8 cellular contexts compared by ENCODE assay signal in genomic region chr12:56266634-56267442, GRCh38. TPM values are rescaled to one million over a fixed set of nuclear protein-coding genes. Genes with fewer than 3 reads are reported as not detected.
DNase-seq lines count a peak whose midpoint lies in the region; ATAC-seq and TF ChIP-seq lines count a peak whose summit lies in the region.

COQ10A (plus strand) TSS chr12:56266942; CDS start chr12:56267119, 177 bp downstream.

- POLR2A ChIA-PET in activated B cell treated with CpG ODN at 0.5 μM for 24 hours (lab: Charles Lee) = interaction anchor here (0.5 to 2.3 kb wide), 28 partner anchors 9 to 528 kb away, joined by 3 to 25 read pairs (median 4); partner anchors contain the start of genes ANKRD52, CNPY2, CS and ESYT1

- H3K27ac ChIP-seq in spleen = peak within 1 kb of the TSS; percentile 67 to 97 (median 94)

- WGBS in spleen, 5 donors = 0 to 1% (median 1%) methylated on average over 39 to 71 of the region's 71 CpGs

- peak; percentile 61 for ATAC-seq in GM18873 (IDR thresholded peaks at IDR 0.05; ENCODE audit: low FRiP score, unreplicated experiment)
- peak; percentile 91 for ATAC-seq in HG03135 (IDR thresholded peaks at IDR 0.05; ENCODE audit: unreplicated experiment)
- ATAC-seq in activated B cell treated with CpG ODN at 0.5 μM for 24 hours (ENCODE audit: low read depth) = peak; percentile 90

- H3K4me1 ChIP-seq in spleen = peaks cover 9 to 27% (median 20%) of the 10 kb centered on the region in 6 donors

- no peaks in the 10 kb centered on the region for H3K27me3 ChIP-seq in spleen (replicated peaks in 1 of 7)

- CTCF ChIA-PET in activated B cell treated with CpG ODN at 0.5 μM for 24 hours (lab: Charles Lee) = interaction anchor here (0.6 to 3.2 kb wide), 8 partner anchors 9 to 293 kb away, joined by 3 to 10 read pairs (median 4); partner anchors contain the start of genes ANKRD52, RAB5B and SMARCC2

- TF ChIP-seq POLR2A in spleen (IDR thresholded peaks at IDR 0.05) = peak in 2 of 3 donors; percentile 75 to 77

- TF ChIP-seq CTCF in activated B cell treated with CpG ODN at 0.5 μM for 24 hours (IDR thresholded peaks at IDR 0.05) (no peak), cardiac fibroblast (IDR thresholded peaks at IDR 0.05; ENCODE audit: low read depth, low read length) (peak; percentile 79), spleen (IDR thresholded peaks at IDR 0.05 in 8 of 11, conservative IDR thresholded peaks at IDR 0.05 in 3 of 11) (peak; percentile 49 to 85 (median 71))

- peaks cover 18% of the 10 kb centered on the region for H3K4me1 Mint-ChIP-seq in activated B cell treated with CpG ODN at 0.5 μM for 24 hours
- H3K4me1 Mint-ChIP-seq in immature natural killer cell = peaks cover 19 to 20% of the 10 kb centered on the region in 2 donors

- peaks cover 0 to 32% (median 14%) of the 10 kb centered on the region in 6 donors for H3K36me3 ChIP-seq in spleen

- H3K9me3 ChIP-seq in spleen = no peaks in the 10 kb centered on the region

- intact Hi-C loops in activated B cell treated with CpG ODN at 0.5 μM for 24 hours (cut with micrococcal nuclease) = loop anchor here (1.0 to 2.0 kb wide), 10 partner anchors 9 to 338 kb away; partner anchors contain the start of genes ANKRD52, CS, IL23A and RNF41
- intact Hi-C loops in spleen (cut with DNase I; ENCODE audit: low total_unique reads) = no loop called here

- H3K4me3 ChIP-seq in cardiac fibroblast (replicated peaks in 1 of 2; ENCODE audit: low read depth in 2 of 2, low read length in 2 of 2) = peak within 1 kb of the TSS; percentile 73
- peak within 1 kb of the TSS; percentile 49 to 76 (median 72) for H3K4me3 ChIP-seq in spleen

- no peaks in the 10 kb centered on the region for H3K27me3 Mint-ChIP-seq in activated B cell treated with CpG ODN at 0.5 μM for 24 hours
- peaks cover 0 to 7% (median 6%) of the 10 kb centered on the region in 3 donors for H3K27me3 Mint-ChIP-seq in immature natural killer cell (ENCODE audit: low read depth in 3 of 3)

- DNase-seq in AG08396 (ENCODE audit: low spot score) (peak; percentile 97), NCI-H2227 treated with DMSO at 0.1 percent for 48 hours (lab: John Stamatoyannopoulos, UW) (peak; percentile 83), activated B cell treated with CpG ODN at 0.5 μM for 24 hours (peak; percentile 90), cardiac fibroblast (ENCODE audit: low read depth in 2 of 2) (peak; percentile 85), immature natural killer cell (peak; percentile 88 to 89 (median 88)), spleen (peak; percentile 97)

- H3K27ac Mint-ChIP-seq in activated B cell treated with CpG ODN at 0.5 μM for 24 hours (peak within 1 kb of the TSS; percentile 93), immature natural killer cell (peak within 1 kb of the TSS; percentile 91 to 98 (median 95))

- H3K36me3 Mint-ChIP-seq in activated B cell treated with CpG ODN at 0.5 μM for 24 hours (ENCODE audit: low read depth) (peaks cover 34% of the 10 kb centered on the region), immature natural killer cell (peaks cover 0 to 9% (median 4%) of the 10 kb centered on the region in 3 donors)

- peak within 1 kb of the TSS; percentile 93 for H3K4me3 Mint-ChIP-seq in activated B cell treated with CpG ODN at 0.5 μM for 24 hours
- H3K4me3 Mint-ChIP-seq in immature natural killer cell = peak within 1 kb of the TSS; percentile 91 to 98 (median 97)

- no peaks in the 10 kb centered on the region for H3K9me3 Mint-ChIP-seq in activated B cell treated with CpG ODN at 0.5 μM for 24 hours
- H3K9me3 Mint-ChIP-seq in immature natural killer cell = no peaks in the 10 kb centered on the region

RNA-seq across cellular contexts. Expression of gene COQ10A, which starts in this region (rescaled TPM):
- total RNA-seq in activated B cell treated with CpG ODN at 0.5 μM for 24 hours (30.2 and 35.6 TPM in 2 replicates), spleen (10 to 100 TPM; 13.9 to 37.3 (median 19.6) TPM)
- polyA plus RNA-seq in immature natural killer cell (10 to 100 TPM; 12.0 to 18.6 (median 18.3) TPM), spleen (10 to 100 TPM; 18.7 to 32.7 (median 21.9) TPM)

Comparison
In these comparisons a context has a peak if more than half of its experiments do, and no peak if none do; other contexts are left out.
1. Peak in every context shown above with its lines: DNase-seq, ATAC-seq, H3K4me3 ChIP-seq and H3K27ac ChIP-seq.